1 cellular context compared by ENCODE assay signal in the genomic region with DNA sequence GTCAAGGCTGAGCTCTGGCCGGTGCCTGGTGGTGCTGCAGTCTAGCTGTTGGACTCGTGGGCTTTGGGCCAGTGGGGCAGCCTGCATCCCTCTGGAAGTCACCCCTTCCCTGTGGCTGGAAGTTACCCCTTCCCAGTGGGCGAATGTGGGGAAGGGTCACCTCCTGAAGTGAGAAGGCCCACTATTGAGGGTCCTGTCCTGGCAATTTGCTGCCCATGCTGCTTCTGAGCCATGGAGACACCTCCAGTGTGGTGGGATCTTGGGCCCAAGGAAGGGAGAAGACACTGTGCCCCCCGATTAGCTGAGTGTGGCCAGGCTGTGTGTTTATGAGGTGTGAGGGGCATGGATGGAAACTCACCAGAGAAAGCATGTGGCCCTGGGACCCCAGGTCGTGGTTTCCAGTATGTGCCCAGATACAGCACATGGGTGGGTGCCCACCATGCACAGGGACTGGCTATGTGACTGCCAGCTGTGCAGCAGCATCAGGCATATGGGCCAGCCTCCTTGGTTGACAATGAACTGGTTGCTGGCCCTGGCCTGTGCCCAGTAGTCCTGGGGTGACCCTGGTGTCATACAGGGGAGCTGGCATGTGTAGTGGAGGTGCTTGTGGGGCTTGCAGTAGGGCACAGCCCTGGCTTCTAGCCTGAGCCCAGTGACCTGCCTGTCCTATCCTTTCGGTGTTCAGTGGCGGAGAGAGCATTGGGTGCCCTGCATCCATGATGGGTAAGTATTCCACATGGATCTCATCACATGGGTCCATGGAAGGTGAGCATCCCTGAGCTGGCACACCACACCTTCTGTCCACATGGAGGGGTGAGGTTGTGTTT.
TF ChIP-seq lines count a peak whose summit lies in the region.

No MANE protein-coding gene starts in this region.

TF ChIP-seq in WTC11, 78 proteins besides CTCF, POLR2A, EP300 and RAD21 (continued from another document):
- TF ChIP-seq, protein P1, sequence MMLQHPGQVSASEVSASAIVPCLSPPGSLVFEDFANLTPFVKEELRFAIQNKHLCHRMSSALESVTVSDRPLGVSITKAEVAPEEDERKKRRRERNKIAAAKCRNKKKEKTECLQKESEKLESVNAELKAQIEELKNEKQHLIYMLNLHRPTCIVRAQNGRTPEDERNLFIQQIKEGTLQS (CRISPR knock-in tag; conservative IDR thresholded peaks at IDR 0.05) = no peak
- no peak for TF ChIP-seq ZNF121 (CRISPR knock-in tag; IDR thresholded peaks at IDR 0.05)
- TF ChIP-seq NR2C2 (CRISPR knock-in tag; IDR thresholded peaks at IDR 0.05) = no peak
- no peak for TF ChIP-seq TCF7 (CRISPR knock-in tag; IDR thresholded peaks at IDR 0.05; ENCODE audit: low read depth)
- TF ChIP-seq, protein P2, sequence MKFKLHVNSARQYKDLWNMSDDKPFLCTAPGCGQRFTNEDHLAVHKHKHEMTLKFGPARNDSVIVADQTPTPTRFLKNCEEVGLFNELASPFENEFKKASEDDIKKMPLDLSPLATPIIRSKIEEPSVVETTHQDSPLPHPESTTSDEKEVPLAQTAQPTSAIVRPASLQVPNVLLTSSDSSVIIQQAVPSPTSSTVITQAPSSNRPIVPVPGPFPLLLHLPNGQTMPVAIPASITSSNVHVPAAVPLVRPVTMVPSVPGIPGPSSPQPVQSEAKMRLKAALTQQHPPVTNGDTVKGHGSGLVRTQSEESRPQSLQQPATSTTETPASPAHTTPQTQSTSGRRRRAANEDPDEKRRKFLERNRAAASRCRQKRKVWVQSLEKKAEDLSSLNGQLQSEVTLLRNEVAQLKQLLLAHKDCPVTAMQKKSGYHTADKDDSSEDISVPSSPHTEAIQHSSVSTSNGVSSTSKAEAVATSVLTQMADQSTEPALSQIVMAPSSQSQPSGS (CRISPR knock-in tag; IDR thresholded peaks at IDR 0.05; ENCODE audit: borderline replicate concordance, low read depth) = no peak
- TF ChIP-seq, protein P3, sequence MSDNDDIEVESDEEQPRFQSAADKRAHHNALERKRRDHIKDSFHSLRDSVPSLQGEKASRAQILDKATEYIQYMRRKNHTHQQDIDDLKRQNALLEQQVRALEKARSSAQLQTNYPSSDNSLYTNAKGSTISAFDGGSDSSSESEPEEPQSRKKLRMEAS (CRISPR knock-in tag; IDR thresholded peaks at IDR 0.05) = no peak
